21 cellular contexts compared by ENCODE assay signal in genomic region chr12:71504471-71504852, GRCh38.
DNase-seq lines count a peak whose midpoint lies in the region; ATAC-seq and TF ChIP-seq lines count a peak whose summit lies in the region.
"Had no signal": no experiment of that assay in that cellular context is flagged by ENCODE, and none has a peak within 500 bp of the region (broad histone marks: within the 10 kb centered on the region; RNA-seq: fewer than 3 reads in every experiment).

No MANE protein-coding gene starts in this region.

- peaks cover 28% of the 10 kb centered on the region for H3K36me3 Mint-ChIP-seq in endodermal cell (ENCODE audit: low read depth)
- H3K36me3 Mint-ChIP-seq in memory B cell = no peaks in the 10 kb centered on the region
- H3K36me3 Mint-ChIP-seq: activated naive CD4-positive, alpha-beta T cell treated with anti-CD3 and anti-CD28 coated beads, Interleukin-2, amount 50 U/mL, for 24 hours had no signal

- no peak overlapping the region for H3K27ac ChIP-seq in right atrium auricular region
- peak overlapping the region; percentile 6 for H3K27ac ChIP-seq in endodermal cell (ENCODE audit: low read depth, low read length)
- no peak overlapping the region for H3K27ac ChIP-seq in vagina
- H3K27ac ChIP-seq: breast epithelium, esophagus squamous epithelium, KMS-11, left lung had no signal

- H3K4me3 Mint-ChIP-seq in endodermal cell = no peak overlapping the region
- H3K4me3 Mint-ChIP-seq in memory B cell = no peak overlapping the region
- H3K4me3 Mint-ChIP-seq: activated CD4-positive, alpha-beta T cell treated with anti-CD3 and anti-CD28 coated beads, Interleukin-2, amount 10 ng/mL, durations not matched to agents 7 days and 5 days; stimulated activated naive CD8-positive, alpha-beta T cell treated with anti-CD3 and anti-CD28 coated beads, Interleukin-15, amount 100 ng/mL, for 72 hours had no signal

- H3K27ac Mint-ChIP-seq in endodermal cell (no peak overlapping the region), memory B cell (peak overlapping the region; percentile 62)
- H3K27ac Mint-ChIP-seq: activated naive CD4-positive, alpha-beta T cell treated with anti-CD3 and anti-CD28 coated beads, Interleukin-2, amount 50 U/mL, for 24 hours had no signal

- WGBS in endodermal cell (ENCODE audit: insufficient coverage in 1 of 2, insufficient read length in 1 of 2), 2 experiments = 93% methylated on average over 3 of the region's 3 CpGs; no CpG with 5 or more reads in 1 of the 2 experiments

- no peak overlapping the region for H3K9ac ChIP-seq in endodermal cell (ENCODE audit: extremely low read depth, low read length, poor library complexity, severe bottlenecking)
- H3K9ac ChIP-seq: KMS-11 had no signal

- H3K27me3 ChIP-seq in right atrium auricular region = no peaks in the 10 kb centered on the region
- no peaks in the 10 kb centered on the region for H3K27me3 ChIP-seq in endodermal cell (ENCODE audit: control insufficient read depth, insufficient read depth, low read length, poor library complexity, severe bottlenecking)
- H3K27me3 ChIP-seq in vagina = no peaks in the 10 kb centered on the region
- H3K27me3 ChIP-seq: breast epithelium, esophagus squamous epithelium, left lung had no signal

- ATAC-seq in Right ventricle myocardium inferior = peak; percentile 48
- ATAC-seq in memory B cell (ENCODE audit: low read depth) = no peak
- ATAC-seq: left lung; Panc1; stimulated activated naive CD8-positive, alpha-beta T cell treated with anti-CD3 and anti-CD28 coated beads, Interleukin-15, amount 100 ng/mL, for 72 hours had no signal

- no peaks in the 10 kb centered on the region for H3K4me1 ChIP-seq in right atrium auricular region
- peaks cover 5% of the 10 kb centered on the region for H3K4me1 ChIP-seq in endodermal cell (ENCODE audit: control insufficient read depth, insufficient read depth, low read length)
- H3K4me1 ChIP-seq in vagina = no peaks in the 10 kb centered on the region
- H3K4me1 ChIP-seq: breast epithelium, esophagus squamous epithelium, left lung had no signal

- intact Hi-C loops in Right ventricle myocardium inferior (cut with DNase I) = no loop called here
- intact Hi-C loops in vagina (cut with DNase I) = no loop called here

- H3K36me3 ChIP-seq in right atrium auricular region = no peaks in the 10 kb centered on the region
- peaks cover 69% of the 10 kb centered on the region for H3K36me3 ChIP-seq in endodermal cell (ENCODE audit: control insufficient read depth, insufficient read depth, low read length)
- no peaks in the 10 kb centered on the region for H3K36me3 ChIP-seq in vagina
- H3K36me3 ChIP-seq: breast epithelium, esophagus squamous epithelium, left lung had no signal

- no peak for TF ChIP-seq POLR2A in vagina (IDR thresholded peaks at IDR 0.05)

- H3K4me1 Mint-ChIP-seq in endodermal cell = peaks cover 5% of the 10 kb centered on the region
- peaks cover 6% of the 10 kb centered on the region for H3K4me1 Mint-ChIP-seq in memory B cell

- H3K27me3 Mint-ChIP-seq in endodermal cell (ENCODE audit: insufficient read depth) (no peaks in the 10 kb centered on the region), memory B cell (peaks cover 3% of the 10 kb centered on the region)
- H3K27me3 Mint-ChIP-seq: activated CD4-positive, alpha-beta T cell treated with anti-CD3 and anti-CD28 coated beads, Interleukin-2, amount 10 ng/mL, durations not matched to agents 7 days and 5 days; activated naive CD4-positive, alpha-beta T cell treated with anti-CD3 and anti-CD28 coated beads, Interleukin-2, amount 50 U/mL, for 24 hours; stimulated activated naive CD8-positive, alpha-beta T cell treated with anti-CD3 and anti-CD28 coated beads, Interleukin-15, amount 100 ng/mL, for 72 hours had no signal

- H3K4me3 ChIP-seq in right atrium auricular region = no peak overlapping the region
- H3K4me3 ChIP-seq in endodermal cell (ENCODE audit: low read length) = no peak overlapping the region
- H3K4me3 ChIP-seq in vagina = no peak overlapping the region
- H3K4me3 ChIP-seq: breast epithelium, esophagus squamous epithelium, GM12878, left lung had no signal

- DNase-seq in Right ventricle myocardium inferior (ENCODE audit: missing footprints) = no peak
- no peak for DNase-seq in right atrium auricular region (ENCODE audit: low spot score)
- no peak for DNase-seq in endodermal cell
- DNase-seq in memory B cell (ENCODE audit: low spot score in 2 of 2) = no peak
- no peak for DNase-seq in inferior parietal cortex (ENCODE audit: extremely low spot score)
- no peak for DNase-seq in NOMO-1 (lab: John Stamatoyannopoulos, UW; ENCODE audit: unreplicated experiment in 2 of 2)
- DNase-seq in activated gamma-delta T cell treated with Interleukin-2 at 50 U/mL for 16 hours = no peak
- DNase-seq in vagina (ENCODE audit: extremely low spot score in 2 of 2) = no peak
- DNase-seq: ACHN; esophagus squamous epithelium; GOT3; hippocampal formation; left lung; NCI-H510A; stimulated activated naive CD8-positive, alpha-beta T cell treated with anti-CD3 and anti-CD28 coated beads, Interleukin-15, amount 100 ng/mL, for 72 hours had no signal

- H3K9me3 Mint-ChIP-seq in endodermal cell = no peaks in the 10 kb centered on the region
- H3K9me3 Mint-ChIP-seq in memory B cell = no peaks in the 10 kb centered on the region
- H3K9me3 Mint-ChIP-seq: activated naive CD4-positive, alpha-beta T cell treated with anti-CD3 and anti-CD28 coated beads, Interleukin-2, amount 50 U/mL, for 24 hours; stimulated activated naive CD8-positive, alpha-beta T cell treated with anti-CD3 and anti-CD28 coated beads, Interleukin-15, amount 100 ng/mL, for 72 hours had no signal

- TF ChIP-seq CTCF in right atrium auricular region (IDR thresholded peaks at IDR 0.05) = no peak
- no peak for TF ChIP-seq CTCF in endodermal cell (conservative IDR thresholded peaks at IDR 0.05)
- no peak for TF ChIP-seq CTCF in vagina (IDR thresholded peaks at IDR 0.05)

- H3K9me3 ChIP-seq in right atrium auricular region (no peaks in the 10 kb centered on the region), endodermal cell (ENCODE audit: control insufficient read depth, low read length) (no peaks in the 10 kb centered on the region), vagina (no peaks in the 10 kb centered on the region)
- H3K9me3 ChIP-seq: breast epithelium, esophagus squamous epithelium, left lung had no signal
